In genomic region chr10:121158988-121159579, GRCh38 we compare ENCODE assay signal across 17 cellular contexts.
DNase-seq lines count a peak whose midpoint lies in the region; ATAC-seq and TF ChIP-seq lines count a peak whose summit lies in the region.
"Had no signal": no experiment of that assay in that cellular context is flagged by ENCODE, and none has a peak within 500 bp of the region (broad histone marks: within the 10 kb centered on the region; RNA-seq: fewer than 3 reads in every experiment).

No MANE protein-coding gene starts in this region.

- intact Hi-C loops in lower lobe of right lung (cut with DNase I): no loop called here

- H3K27ac ChIP-seq in RWPE2 (ENCODE audit: poor library complexity, severe bottlenecking) (peak overlapping the region; percentile 17), lower lobe of right lung (no peak overlapping the region)
- H3K27ac ChIP-seq: A549, neural progenitor cell, spleen had no signal

- peak; percentile 79 for ATAC-seq in RWPE2 (ENCODE audit: low read depth)
- ATAC-seq in lower lobe of right lung: peak; percentile 62 to 77
- ATAC-seq in GM19455 (IDR thresholded peaks at IDR 0.05; ENCODE audit: unreplicated experiment): no peak
- no peak for ATAC-seq in GM21447 (IDR thresholded peaks at IDR 0.05; ENCODE audit: unreplicated experiment)
- ATAC-seq: A549 had no signal

- H3K36me3 ChIP-seq in RWPE2 (ENCODE audit: low read depth) (no peaks in the 10 kb centered on the region), lower lobe of right lung (no peaks in the 10 kb centered on the region)
- H3K36me3 ChIP-seq: neural progenitor cell, spleen had no signal

- H3K4me3 ChIP-seq in RWPE2 (ENCODE audit: severe bottlenecking): no peak overlapping the region
- no peak overlapping the region for H3K4me3 ChIP-seq in lower lobe of right lung
- H3K4me3 ChIP-seq: A549, neural progenitor cell, spleen had no signal

- H3K4me1 ChIP-seq in RWPE2 (ENCODE audit: insufficient read depth, poor library complexity, severe bottlenecking): peaks cover 16% of the 10 kb centered on the region
- peaks cover 12% of the 10 kb centered on the region for H3K4me1 ChIP-seq in lower lobe of right lung
- H3K4me1 ChIP-seq: A549, neural progenitor cell, spleen had no signal

- no peaks in the 10 kb centered on the region for H3K27me3 ChIP-seq in RWPE2 (ENCODE audit: insufficient read depth, poor library complexity, severe bottlenecking)
- H3K27me3 ChIP-seq in lower lobe of right lung (ENCODE audit: low read depth): peaks cover 4% of the 10 kb centered on the region
- H3K27me3 ChIP-seq: neural progenitor cell had no signal

- TF ChIP-seq CTCF in RWPE2 (IDR thresholded peaks at IDR 0.05; ENCODE audit: poor library complexity, severe bottlenecking): no peak
- no peak for TF ChIP-seq CTCF in lower lobe of right lung (IDR thresholded peaks at IDR 0.05)

- H3K9me3 ChIP-seq in RWPE2 (ENCODE audit: severe bottlenecking): no peaks in the 10 kb centered on the region
- peaks cover 4% of the 10 kb centered on the region for H3K9me3 ChIP-seq in lower lobe of right lung
- H3K9me3 ChIP-seq: Caco-2 had no signal

- DNase-seq in Ammon's horn (ENCODE audit: low spot score) (peak; percentile 28), LoVo (ENCODE audit: low spot score) (peak; percentile 59), RWPE2 (ENCODE audit: low spot score) (no peak), lower lobe of right lung (no peak), NCI-H1105 (lab: John Stamatoyannopoulos, UW) (no peak), NCI-H187 treated with DMSO at 0.1 percent for 48 hours (lab: John Stamatoyannopoulos, UW) (no peak)
- DNase-seq: activated T-cell treated with anti-CD3 and anti-CD28 coated beads for 4 hours, foreskin melanocyte, kidney, SHP77 treated with DMSO at 0.1 percent for 48 hours, spleen, trophoblast cell had no signal

Comparison
In these comparisons a context has a peak if more than half of its experiments do, and no peak if none do; other contexts are left out.
1. DNase-seq: peak in Ammon's horn (single experiment) and LoVo (single experiment); none in RWPE2 (single experiment), lower lobe of right lung (single experiment), NCI-H1105 (single experiment) and NCI-H187 treated with DMSO at 0.1 percent for 48 hours (single experiment).
2. ATAC-seq: peak in RWPE2 (single experiment) and lower lobe of right lung (2 of 2); none in GM19455 (single experiment) and GM21447 (single experiment).